ENCODE assay signal across 1 cellular context in the genomic region with DNA sequence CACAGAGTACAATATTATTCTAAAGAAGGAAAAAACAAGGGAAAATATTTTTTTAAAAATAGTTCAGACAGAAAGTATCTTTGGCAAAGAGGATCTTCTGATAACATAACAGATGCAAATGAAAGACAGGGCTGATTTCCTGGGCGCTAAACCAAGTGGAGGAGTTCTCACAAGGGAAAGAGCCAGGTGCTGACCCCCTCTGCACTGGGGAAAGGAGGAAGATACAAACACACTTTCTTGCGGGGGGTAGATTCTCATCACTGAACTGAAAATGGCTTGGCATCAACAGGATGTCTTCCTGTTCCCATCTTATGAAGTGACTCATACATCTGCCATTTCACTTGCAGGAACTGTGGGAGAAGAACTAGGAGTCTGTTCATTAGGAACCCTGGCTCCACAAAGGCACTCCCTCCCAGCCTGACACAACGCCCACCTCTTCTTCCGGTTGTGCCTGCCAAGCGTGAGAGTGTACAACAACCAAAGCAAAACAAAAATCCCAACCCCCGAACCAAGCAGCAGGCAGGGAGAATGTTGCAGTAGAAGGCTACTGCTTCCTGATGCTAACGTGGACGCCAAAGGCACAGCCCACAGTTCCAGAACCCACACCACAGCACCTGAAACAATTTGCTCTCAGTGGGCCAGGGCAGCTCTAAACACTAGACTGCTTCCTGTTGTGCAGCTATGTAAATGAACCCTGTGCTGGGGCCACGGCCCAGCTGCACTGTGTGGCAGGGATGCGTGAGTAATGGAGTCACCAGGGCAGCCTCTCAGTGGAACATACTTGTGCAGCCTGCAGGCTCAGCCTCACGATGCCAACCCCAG.
TF ChIP-seq lines count a peak whose summit lies in the region.

No MANE protein-coding gene starts in this region.

TF ChIP-seq in K562, 482 proteins besides CTCF, POLR2A, EP300 and RAD21 (continued from another document):
- TF ChIP-seq STAT5A (IDR thresholded peaks at IDR 0.05; ENCODE audit: borderline replicate concordance, low read length) (no peak), MED1 (CRISPR knock-in tag; IDR thresholded peaks at IDR 0.05; ENCODE audit: borderline replicate concordance) (no peak), SMAD4 (CRISPR knock-in tag; conservative IDR thresholded peaks at IDR 0.05) (0 out of 2 replicates have a peak, but pooled peaks have one; percentile 25), SIRT6 (IDR thresholded peaks at IDR 0.05; ENCODE audit: low read depth, low read length) (no peak), ZNF143 (CRISPR knock-in tag; IDR thresholded peaks at IDR 0.05) (no peak), PYGO2 (tag; IDR thresholded peaks at IDR 0.05) (no peak), KLF13 (tag; IDR thresholded peaks at IDR 0.05; ENCODE audit: borderline replicate concordance, low read depth) (0 out of 2 replicates have a peak, but pooled peaks have one; percentile 8), ZNF583 (CRISPR knock-in tag; IDR thresholded peaks at IDR 0.05) (no peak), ZNF347 (CRISPR knock-in tag; IDR thresholded peaks at IDR 0.05; ENCODE audit: low read depth) (no peak), EP400 (IDR thresholded peaks at IDR 0.05) (no peak), MAZ (CRISPR knock-in tag; conservative IDR thresholded peaks at IDR 0.05 in 1 of 2, IDR thresholded peaks at IDR 0.05 in 1 of 2) (peak in 1 of 2 experiments; percentile 59; a peak in 1 of 4 replicates), SREBF1 (IDR thresholded peaks at IDR 0.05; ENCODE audit: borderline replicate concordance, low read depth, low read length) (no peak), ZNF780A (CRISPR knock-in tag; IDR thresholded peaks at IDR 0.05) (no peak), HNRNPK (IDR thresholded peaks at IDR 0.05; ENCODE audit: low read depth, low read length, poor library complexity, severe bottlenecking) (no peak), MTA1 (IDR thresholded peaks at IDR 0.05; ENCODE audit: borderline replicate concordance) (no peak), MCM5 (IDR thresholded peaks at IDR 0.05; ENCODE audit: low read depth) (no peak), SIN3B (IDR thresholded peaks at IDR 0.05; ENCODE audit: low read depth) (no peak), TEAD4 (IDR thresholded peaks at IDR 0.05; ENCODE audit: low read length) (0 out of 2 replicates have a peak, but pooled peaks have one; percentile 7), TEAD4 (CRISPR knock-in tag; IDR thresholded peaks at IDR 0.05; ENCODE audit: borderline replicate concordance) (no peak), EHMT2 (IDR thresholded peaks at IDR 0.05) (peak; percentile 24; the same call in 1 of the 2 replicates), GTF2E2 (tag; IDR thresholded peaks at IDR 0.05) (no peak), ETV1 (tag; conservative IDR thresholded peaks at IDR 0.05; ENCODE audit: low read depth) (0 out of 2 replicates have a peak, but pooled peaks have one; percentile 57), PURB (CRISPR knock-in tag; IDR thresholded peaks at IDR 0.05; ENCODE audit: low read depth) (no peak), HEY1 (CRISPR knock-in tag; IDR thresholded peaks at IDR 0.05; ENCODE audit: borderline replicate concordance) (no peak), ZNF324 (CRISPR knock-in tag; IDR thresholded peaks at IDR 0.05) (no peak), ZNF75A (CRISPR knock-in tag; IDR thresholded peaks at IDR 0.05) (no peak), HNRNPL (IDR thresholded peaks at IDR 0.05; ENCODE audit: low read depth, low read length) (no peak), BRD4 (IDR thresholded peaks at IDR 0.05) (no peak), RBM22 (IDR thresholded peaks at IDR 0.05; ENCODE audit: low read depth, low read length, poor library complexity, severe bottlenecking) (no peak)
- TF ChIP-seq, protein P1, sequence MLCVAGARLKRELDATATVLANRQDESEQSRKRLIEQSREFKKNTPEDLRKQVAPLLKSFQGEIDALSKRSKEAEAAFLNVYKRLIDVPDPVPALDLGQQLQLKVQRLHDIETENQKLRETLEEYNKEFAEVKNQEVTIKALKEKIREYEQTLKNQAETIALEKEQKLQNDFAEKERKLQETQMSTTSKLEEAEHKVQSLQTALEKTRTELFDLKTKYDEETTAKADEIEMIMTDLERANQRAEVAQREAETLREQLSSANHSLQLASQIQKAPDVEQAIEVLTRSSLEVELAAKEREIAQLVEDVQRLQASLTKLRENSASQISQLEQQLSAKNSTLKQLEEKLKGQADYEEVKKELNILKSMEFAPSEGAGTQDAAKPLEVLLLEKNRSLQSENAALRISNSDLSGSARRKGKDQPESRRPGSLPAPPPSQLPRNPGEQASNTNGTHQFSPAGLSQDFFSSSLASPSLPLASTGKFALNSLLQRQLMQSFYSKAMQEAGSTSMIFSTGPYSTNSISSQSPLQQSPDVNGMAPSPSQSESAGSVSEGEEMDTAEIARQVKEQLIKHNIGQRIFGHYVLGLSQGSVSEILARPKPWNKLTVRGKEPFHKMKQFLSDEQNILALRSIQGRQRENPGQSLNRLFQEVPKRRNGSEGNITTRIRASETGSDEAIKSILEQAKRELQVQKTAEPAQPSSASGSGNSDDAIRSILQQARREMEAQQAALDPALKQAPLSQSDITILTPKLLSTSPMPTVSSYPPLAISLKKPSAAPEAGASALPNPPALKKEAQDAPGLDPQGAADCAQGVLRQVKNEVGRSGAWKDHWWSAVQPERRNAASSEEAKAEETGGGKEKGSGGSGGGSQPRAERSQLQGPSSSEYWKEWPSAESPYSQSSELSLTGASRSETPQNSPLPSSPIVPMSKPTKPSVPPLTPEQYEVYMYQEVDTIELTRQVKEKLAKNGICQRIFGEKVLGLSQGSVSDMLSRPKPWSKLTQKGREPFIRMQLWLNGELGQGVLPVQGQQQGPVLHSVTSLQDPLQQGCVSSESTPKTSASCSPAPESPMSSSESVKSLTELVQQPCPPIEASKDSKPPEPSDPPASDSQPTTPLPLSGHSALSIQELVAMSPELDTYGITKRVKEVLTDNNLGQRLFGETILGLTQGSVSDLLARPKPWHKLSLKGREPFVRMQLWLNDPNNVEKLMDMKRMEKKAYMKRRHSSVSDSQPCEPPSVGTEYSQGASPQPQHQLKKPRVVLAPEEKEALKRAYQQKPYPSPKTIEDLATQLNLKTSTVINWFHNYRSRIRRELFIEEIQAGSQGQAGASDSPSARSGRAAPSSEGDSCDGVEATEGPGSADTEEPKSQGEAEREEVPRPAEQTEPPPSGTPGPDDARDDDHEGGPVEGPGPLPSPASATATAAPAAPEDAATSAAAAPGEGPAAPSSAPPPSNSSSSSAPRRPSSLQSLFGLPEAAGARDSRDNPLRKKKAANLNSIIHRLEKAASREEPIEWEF (CRISPR knock-in tag; IDR thresholded peaks at IDR 0.05), result no peak
- TF ChIP-seq, protein P2, sequence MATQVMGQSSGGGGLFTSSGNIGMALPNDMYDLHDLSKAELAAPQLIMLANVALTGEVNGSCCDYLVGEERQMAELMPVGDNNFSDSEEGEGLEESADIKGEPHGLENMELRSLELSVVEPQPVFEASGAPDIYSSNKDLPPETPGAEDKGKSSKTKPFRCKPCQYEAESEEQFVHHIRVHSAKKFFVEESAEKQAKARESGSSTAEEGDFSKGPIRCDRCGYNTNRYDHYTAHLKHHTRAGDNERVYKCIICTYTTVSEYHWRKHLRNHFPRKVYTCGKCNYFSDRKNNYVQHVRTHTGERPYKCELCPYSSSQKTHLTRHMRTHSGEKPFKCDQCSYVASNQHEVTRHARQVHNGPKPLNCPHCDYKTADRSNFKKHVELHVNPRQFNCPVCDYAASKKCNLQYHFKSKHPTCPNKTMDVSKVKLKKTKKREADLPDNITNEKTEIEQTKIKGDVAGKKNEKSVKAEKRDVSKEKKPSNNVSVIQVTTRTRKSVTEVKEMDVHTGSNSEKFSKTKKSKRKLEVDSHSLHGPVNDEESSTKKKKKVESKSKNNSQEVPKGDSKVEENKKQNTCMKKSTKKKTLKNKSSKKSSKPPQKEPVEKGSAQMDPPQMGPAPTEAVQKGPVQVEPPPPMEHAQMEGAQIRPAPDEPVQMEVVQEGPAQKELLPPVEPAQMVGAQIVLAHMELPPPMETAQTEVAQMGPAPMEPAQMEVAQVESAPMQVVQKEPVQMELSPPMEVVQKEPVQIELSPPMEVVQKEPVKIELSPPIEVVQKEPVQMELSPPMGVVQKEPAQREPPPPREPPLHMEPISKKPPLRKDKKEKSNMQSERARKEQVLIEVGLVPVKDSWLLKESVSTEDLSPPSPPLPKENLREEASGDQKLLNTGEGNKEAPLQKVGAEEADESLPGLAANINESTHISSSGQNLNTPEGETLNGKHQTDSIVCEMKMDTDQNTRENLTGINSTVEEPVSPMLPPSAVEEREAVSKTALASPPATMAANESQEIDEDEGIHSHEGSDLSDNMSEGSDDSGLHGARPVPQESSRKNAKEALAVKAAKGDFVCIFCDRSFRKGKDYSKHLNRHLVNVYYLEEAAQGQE (CRISPR knock-in tag; IDR thresholded peaks at IDR 0.05; ENCODE audit: low read depth), result no peak
- TF ChIP-seq, protein P3, sequence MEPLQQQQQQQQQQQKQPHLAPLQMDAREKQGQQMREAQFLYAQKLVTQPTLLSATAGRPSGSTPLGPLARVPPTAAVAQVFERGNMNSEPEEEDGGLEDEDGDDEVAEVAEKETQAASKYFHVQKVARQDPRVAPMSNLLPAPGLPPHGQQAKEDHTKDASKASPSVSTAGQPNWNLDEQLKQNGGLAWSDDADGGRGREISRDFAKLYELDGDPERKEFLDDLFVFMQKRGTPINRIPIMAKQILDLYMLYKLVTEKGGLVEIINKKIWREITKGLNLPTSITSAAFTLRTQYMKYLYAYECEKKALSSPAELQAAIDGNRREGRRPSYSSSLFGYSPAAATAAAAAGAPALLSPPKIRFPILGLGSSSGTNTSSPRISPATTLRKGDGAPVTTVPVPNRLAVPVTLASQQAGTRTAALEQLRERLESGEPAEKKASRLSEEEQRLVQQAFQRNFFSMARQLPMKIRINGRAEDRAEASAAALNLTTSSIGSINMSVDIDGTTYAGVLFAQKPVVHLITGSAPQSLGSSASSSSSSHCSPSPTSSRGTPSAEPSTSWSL (CRISPR knock-in tag; IDR thresholded peaks at IDR 0.05; ENCODE audit: borderline replicate concordance), result no peak
- TF ChIP-seq, protein P4, sequence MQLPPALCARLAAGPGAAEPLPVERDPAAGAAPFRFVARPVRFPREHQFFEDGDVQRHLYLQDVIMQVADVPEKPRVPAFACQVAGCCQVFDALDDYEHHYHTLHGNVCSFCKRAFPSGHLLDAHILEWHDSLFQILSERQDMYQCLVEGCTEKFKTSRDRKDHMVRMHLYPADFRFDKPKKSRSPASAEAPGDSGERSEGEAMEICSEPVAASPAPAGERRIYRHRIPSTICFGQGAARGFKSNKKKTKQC (CRISPR knock-in tag; IDR thresholded peaks at IDR 0.05), result no peak
- TF ChIP-seq, protein P5, sequence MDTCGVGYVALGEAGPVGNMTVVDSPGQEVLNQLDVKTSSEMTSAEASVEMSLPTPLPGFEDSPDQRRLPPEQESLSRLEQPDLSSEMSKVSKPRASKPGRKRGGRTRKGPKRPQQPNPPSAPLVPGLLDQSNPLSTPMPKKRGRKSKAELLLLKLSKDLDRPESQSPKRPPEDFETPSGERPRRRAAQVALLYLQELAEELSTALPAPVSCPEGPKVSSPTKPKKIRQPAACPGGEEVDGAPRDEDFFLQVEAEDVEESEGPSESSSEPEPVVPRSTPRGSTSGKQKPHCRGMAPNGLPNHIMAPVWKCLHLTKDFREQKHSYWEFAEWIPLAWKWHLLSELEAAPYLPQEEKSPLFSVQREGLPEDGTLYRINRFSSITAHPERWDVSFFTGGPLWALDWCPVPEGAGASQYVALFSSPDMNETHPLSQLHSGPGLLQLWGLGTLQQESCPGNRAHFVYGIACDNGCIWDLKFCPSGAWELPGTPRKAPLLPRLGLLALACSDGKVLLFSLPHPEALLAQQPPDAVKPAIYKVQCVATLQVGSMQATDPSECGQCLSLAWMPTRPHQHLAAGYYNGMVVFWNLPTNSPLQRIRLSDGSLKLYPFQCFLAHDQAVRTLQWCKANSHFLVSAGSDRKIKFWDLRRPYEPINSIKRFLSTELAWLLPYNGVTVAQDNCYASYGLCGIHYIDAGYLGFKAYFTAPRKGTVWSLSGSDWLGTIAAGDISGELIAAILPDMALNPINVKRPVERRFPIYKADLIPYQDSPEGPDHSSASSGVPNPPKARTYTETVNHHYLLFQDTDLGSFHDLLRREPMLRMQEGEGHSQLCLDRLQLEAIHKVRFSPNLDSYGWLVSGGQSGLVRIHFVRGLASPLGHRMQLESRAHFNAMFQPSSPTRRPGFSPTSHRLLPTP (IDR thresholded peaks at IDR 0.05; ENCODE audit: borderline replicate concordance, extremely low read depth, insufficient read length), result no peak
- TF ChIP-seq, protein P6, sequence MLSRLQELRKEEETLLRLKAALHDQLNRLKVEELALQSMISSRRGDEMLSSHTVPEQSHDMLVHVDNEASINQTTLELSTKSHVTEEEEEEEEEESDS (CRISPR knock-in tag; IDR thresholded peaks at IDR 0.05), result no peak
- TF ChIP-seq, protein P7, sequence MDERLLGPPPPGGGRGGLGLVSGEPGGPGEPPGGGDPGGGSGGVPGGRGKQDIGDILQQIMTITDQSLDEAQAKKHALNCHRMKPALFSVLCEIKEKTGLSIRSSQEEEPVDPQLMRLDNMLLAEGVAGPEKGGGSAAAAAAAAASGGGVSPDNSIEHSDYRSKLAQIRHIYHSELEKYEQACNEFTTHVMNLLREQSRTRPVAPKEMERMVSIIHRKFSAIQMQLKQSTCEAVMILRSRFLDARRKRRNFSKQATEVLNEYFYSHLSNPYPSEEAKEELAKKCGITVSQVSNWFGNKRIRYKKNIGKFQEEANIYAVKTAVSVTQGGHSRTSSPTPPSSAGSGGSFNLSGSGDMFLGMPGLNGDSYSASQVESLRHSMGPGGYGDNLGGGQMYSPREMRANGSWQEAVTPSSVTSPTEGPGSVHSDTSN (CRISPR knock-in tag; IDR thresholded peaks at IDR 0.05; ENCODE audit: low read depth), result no peak
- TF ChIP-seq, protein P7 (tag; conservative IDR thresholded peaks at IDR 0.05; ENCODE audit: low read depth), result no peak
- TF ChIP-seq, protein P8, sequence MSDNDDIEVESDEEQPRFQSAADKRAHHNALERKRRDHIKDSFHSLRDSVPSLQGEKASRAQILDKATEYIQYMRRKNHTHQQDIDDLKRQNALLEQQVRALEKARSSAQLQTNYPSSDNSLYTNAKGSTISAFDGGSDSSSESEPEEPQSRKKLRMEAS (CRISPR knock-in tag; IDR thresholded peaks at IDR 0.05), result peak; percentile 15; the same call in 1 of the 2 replicates
- TF ChIP-seq, protein P9, sequence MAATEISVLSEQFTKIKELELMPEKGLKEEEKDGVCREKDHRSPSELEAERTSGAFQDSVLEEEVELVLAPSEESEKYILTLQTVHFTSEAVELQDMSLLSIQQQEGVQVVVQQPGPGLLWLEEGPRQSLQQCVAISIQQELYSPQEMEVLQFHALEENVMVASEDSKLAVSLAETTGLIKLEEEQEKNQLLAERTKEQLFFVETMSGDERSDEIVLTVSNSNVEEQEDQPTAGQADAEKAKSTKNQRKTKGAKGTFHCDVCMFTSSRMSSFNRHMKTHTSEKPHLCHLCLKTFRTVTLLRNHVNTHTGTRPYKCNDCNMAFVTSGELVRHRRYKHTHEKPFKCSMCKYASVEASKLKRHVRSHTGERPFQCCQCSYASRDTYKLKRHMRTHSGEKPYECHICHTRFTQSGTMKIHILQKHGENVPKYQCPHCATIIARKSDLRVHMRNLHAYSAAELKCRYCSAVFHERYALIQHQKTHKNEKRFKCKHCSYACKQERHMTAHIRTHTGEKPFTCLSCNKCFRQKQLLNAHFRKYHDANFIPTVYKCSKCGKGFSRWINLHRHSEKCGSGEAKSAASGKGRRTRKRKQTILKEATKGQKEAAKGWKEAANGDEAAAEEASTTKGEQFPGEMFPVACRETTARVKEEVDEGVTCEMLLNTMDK (IDR thresholded peaks at IDR 0.05; ENCODE audit: borderline replicate concordance, insufficient read depth, low read depth, low read length, poor library complexity, severe bottlenecking), result no peak
